1 cellular context compared by ENCODE assay signal in the genomic region with DNA sequence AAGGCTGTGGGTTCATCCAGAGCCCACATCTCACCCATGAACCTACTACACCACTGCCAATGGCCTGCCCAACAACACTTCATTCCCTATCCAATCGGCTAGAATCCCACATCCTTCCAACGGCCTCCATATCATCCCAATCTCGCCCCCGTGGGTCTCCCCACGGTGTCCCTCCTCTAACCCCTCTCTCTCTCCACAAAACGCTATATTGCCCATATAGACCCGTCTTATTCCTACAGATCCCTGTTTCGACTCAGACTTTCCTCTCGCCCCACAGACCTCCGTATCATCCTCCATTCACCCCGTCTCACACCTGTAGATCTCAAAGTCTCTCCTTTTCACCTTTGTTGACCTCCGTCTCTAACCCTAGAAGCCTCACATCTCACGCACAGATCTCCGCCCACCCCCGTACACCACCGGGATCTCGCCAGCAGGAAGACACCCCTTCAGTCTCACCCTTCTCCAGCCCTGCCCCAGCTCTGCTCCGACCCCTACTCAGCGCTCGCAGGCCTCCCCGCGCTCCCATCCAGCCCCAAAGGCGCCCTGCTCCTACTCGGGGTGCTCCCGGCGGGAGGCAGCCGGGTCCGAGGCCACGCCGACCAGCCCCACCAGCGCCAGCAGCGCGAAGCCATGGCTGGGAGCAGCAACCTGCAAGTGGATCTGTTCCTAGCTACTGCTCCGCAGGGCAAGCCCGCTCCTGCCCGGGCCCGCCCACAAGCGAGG.
TF ChIP-seq lines count a peak whose summit lies in the region.

A gene with protein sequence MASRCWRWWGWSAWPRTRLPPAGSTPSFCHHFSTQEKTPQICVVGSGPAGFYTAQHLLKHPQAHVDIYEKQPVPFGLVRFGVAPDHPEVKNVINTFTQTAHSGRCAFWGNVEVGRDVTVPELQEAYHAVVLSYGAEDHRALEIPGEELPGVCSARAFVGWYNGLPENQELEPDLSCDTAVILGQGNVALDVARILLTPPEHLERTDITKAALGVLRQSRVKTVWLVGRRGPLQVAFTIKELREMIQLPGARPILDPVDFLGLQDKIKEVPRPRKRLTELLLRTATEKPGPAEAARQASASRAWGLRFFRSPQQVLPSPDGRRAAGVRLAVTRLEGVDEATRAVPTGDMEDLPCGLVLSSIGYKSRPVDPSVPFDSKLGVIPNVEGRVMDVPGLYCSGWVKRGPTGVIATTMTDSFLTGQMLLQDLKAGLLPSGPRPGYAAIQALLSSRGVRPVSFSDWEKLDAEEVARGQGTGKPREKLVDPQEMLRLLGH (minus strand): TSS at position 682 of the 723 bp plus-strand sequence. CDS start 50 bp downstream, at position 632.

TF ChIP-seq in K562, 482 proteins besides CTCF, POLR2A, EP300 and RAD21 (continued from another document and continues in another):
- TF ChIP-seq, protein P1, sequence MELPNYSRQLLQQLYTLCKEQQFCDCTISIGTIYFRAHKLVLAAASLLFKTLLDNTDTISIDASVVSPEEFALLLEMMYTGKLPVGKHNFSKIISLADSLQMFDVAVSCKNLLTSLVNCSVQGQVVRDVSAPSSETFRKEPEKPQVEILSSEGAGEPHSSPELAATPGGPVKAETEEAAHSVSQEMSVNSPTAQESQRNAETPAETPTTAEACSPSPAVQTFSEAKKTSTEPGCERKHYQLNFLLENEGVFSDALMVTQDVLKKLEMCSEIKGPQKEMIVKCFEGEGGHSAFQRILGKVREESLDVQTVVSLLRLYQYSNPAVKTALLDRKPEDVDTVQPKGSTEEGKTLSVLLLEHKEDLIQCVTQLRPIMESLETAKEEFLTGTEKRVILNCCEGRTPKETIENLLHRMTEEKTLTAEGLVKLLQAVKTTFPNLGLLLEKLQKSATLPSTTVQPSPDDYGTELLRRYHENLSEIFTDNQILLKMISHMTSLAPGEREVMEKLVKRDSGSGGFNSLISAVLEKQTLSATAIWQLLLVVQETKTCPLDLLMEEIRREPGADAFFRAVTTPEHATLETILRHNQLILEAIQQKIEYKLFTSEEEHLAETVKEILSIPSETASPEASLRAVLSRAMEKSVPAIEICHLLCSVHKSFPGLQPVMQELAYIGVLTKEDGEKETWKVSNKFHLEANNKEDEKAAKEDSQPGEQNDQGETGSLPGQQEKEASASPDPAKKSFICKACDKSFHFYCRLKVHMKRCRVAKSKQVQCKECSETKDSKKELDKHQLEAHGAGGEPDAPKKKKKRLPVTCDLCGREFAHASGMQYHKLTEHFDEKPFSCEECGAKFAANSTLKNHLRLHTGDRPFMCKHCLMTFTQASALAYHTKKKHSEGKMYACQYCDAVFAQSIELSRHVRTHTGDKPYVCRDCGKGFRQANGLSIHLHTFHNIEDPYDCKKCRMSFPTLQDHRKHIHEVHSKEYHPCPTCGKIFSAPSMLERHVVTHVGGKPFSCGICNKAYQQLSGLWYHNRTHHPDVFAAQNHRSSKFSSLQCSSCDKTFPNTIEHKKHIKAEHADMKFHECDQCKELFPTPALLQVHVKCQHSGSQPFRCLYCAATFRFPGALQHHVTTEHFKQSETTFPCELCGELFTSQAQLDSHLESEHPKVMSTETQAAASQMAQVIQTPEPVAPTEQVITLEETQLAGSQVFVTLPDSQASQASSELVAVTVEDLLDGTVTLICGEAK (IDR thresholded peaks at IDR 0.05) = peak; percentile 60
- TF ChIP-seq, protein P1 (CRISPR knock-in tag; IDR thresholded peaks at IDR 0.05) = no peak
- TF ChIP-seq, protein P2, sequence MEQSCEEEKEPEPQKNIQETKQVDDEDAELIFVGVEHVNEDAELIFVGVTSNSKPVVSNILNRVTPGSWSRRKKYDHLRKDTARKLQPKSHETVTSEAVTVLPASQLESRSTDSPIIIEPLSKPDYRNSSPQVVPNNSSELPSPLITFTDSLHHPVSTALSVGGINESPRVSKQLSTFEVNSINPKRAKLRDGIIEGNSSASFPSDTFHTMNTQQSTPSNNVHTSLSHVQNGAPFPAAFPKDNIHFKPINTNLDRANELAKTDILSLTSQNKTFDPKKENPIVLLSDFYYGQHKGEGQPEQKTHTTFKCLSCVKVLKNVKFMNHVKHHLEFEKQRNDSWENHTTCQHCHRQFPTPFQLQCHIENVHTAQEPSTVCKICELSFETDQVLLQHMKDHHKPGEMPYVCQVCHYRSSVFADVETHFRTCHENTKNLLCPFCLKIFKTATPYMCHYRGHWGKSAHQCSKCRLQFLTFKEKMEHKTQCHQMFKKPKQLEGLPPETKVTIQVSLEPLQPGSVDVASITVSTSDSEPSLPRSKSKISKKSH (CRISPR knock-in tag; IDR thresholded peaks at IDR 0.05) = no peak
- TF ChIP-seq ZNF75A (CRISPR knock-in tag; IDR thresholded peaks at IDR 0.05) (no peak), KDM5B (IDR thresholded peaks at IDR 0.05; ENCODE audit: insufficient replicate concordance, low read depth, low read length) (peak; percentile 91), BCOR (IDR thresholded peaks at IDR 0.05) (peak; percentile 60; the same call in 1 of the 2 replicates), ZNF253 (CRISPR knock-in tag; conservative IDR thresholded peaks at IDR 0.05) (no peak), NFATC3 (IDR thresholded peaks at IDR 0.05) (no peak), SAFB (IDR thresholded peaks at IDR 0.05; ENCODE audit: borderline replicate concordance, low read depth, low read length) (no peak), NCOA1 (IDR thresholded peaks at IDR 0.05; ENCODE audit: low read depth) (0 out of 2 replicates have a peak, but pooled peaks have one; percentile 39), RBM17 (IDR thresholded peaks at IDR 0.05; ENCODE audit: borderline replicate concordance, low read depth, low read length) (no peak), YY1 (IDR thresholded peaks at IDR 0.05; ENCODE audit: borderline replicate concordance in 1 of 3, control insufficient read depth in 1 of 3, extremely low read depth in 1 of 3, insufficient read depth in 3 of 3, insufficient read length in 1 of 3, insufficient replicate concordance in 2 of 3, low read depth in 1 of 3, low read length in 2 of 3) (peak in 2 of 3 experiments; percentile 34 to 67), ZNF311 (CRISPR knock-in tag; IDR thresholded peaks at IDR 0.05) (no peak), ZNF134 (CRISPR knock-in tag; conservative IDR thresholded peaks at IDR 0.05) (no peak), RFX5 (IDR thresholded peaks at IDR 0.05; ENCODE audit: low read depth, low read length) (no peak), SMARCB1 (IDR thresholded peaks at IDR 0.05; ENCODE audit: insufficient read length, low read depth) (no peak), CHCHD3 (CRISPR knock-in tag; IDR thresholded peaks at IDR 0.05) (no peak), LARP7 (IDR thresholded peaks at IDR 0.05) (no peak), CSDE1 (IDR thresholded peaks at IDR 0.05) (no peak), TAF9B (IDR thresholded peaks at IDR 0.05; ENCODE audit: partially characterized antibody) (no peak), BRD9 (IDR thresholded peaks at IDR 0.05; ENCODE audit: low read depth, partially characterized antibody) (peak; percentile 33), ZNF232 (CRISPR knock-in tag; IDR thresholded peaks at IDR 0.05) (no peak), HLTF (IDR thresholded peaks at IDR 0.05) (0 out of 2 replicates have a peak, but pooled peaks have one; percentile 52), ZC3H11A (IDR thresholded peaks at IDR 0.05; ENCODE audit: low read depth, low read length) (no peak), PTRF (tag; IDR thresholded peaks at IDR 0.05) (no peak), KDM1A (IDR thresholded peaks at IDR 0.05) (no peak), MCM2 (IDR thresholded peaks at IDR 0.05; ENCODE audit: low read depth) (no peak), MCM5 (IDR thresholded peaks at IDR 0.05; ENCODE audit: low read depth) (no peak), PRPF4 (IDR thresholded peaks at IDR 0.05; ENCODE audit: insufficient read depth, low read depth, low read length, poor library complexity, severe bottlenecking) (no peak), SMARCE1 (IDR thresholded peaks at IDR 0.05) (peak; percentile 57; the same call in 1 of the 2 replicates), ZNF551 (CRISPR knock-in tag; IDR thresholded peaks at IDR 0.05) (no peak), FOXA3 (CRISPR knock-in tag; conservative IDR thresholded peaks at IDR 0.05 in 1 of 2, IDR thresholded peaks at IDR 0.05 in 1 of 2) (no peak), ZNF668 (CRISPR knock-in tag; IDR thresholded peaks at IDR 0.05) (no peak), POLR2AphosphoS5 (IDR thresholded peaks at IDR 0.05; ENCODE audit: control insufficient read depth, insufficient read depth, low read depth, low read length) (peak; percentile 76)
- TF ChIP-seq, protein P3, sequence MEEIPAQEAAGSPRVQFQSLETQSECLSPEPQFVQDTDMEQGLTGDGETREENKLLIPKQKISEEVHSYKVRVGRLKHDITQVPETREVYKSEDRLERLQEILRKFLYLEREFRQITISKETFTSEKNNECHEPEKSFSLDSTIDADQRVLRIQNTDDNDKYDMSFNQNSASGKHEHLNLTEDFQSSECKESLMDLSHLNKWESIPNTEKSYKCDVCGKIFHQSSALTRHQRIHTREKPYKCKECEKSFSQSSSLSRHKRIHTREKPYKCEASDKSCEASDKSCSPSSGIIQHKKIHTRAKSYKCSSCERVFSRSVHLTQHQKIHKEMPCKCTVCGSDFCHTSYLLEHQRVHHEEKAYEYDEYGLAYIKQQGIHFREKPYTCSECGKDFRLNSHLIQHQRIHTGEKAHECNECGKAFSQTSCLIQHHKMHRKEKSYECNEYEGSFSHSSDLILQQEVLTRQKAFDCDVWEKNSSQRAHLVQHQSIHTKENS (CRISPR knock-in tag; IDR thresholded peaks at IDR 0.05) = no peak
- TF ChIP-seq, protein P4, sequence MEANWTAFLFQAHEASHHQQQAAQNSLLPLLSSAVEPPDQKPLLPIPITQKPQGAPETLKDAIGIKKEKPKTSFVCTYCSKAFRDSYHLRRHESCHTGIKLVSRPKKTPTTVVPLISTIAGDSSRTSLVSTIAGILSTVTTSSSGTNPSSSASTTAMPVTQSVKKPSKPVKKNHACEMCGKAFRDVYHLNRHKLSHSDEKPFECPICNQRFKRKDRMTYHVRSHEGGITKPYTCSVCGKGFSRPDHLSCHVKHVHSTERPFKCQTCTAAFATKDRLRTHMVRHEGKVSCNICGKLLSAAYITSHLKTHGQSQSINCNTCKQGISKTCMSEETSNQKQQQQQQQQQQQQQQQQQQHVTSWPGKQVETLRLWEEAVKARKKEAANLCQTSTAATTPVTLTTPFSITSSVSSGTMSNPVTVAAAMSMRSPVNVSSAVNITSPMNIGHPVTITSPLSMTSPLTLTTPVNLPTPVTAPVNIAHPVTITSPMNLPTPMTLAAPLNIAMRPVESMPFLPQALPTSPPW (CRISPR knock-in tag; IDR thresholded peaks at IDR 0.05) = 0 out of 2 replicates have a peak, but pooled peaks have one; percentile 2
- TF ChIP-seq, protein P5, sequence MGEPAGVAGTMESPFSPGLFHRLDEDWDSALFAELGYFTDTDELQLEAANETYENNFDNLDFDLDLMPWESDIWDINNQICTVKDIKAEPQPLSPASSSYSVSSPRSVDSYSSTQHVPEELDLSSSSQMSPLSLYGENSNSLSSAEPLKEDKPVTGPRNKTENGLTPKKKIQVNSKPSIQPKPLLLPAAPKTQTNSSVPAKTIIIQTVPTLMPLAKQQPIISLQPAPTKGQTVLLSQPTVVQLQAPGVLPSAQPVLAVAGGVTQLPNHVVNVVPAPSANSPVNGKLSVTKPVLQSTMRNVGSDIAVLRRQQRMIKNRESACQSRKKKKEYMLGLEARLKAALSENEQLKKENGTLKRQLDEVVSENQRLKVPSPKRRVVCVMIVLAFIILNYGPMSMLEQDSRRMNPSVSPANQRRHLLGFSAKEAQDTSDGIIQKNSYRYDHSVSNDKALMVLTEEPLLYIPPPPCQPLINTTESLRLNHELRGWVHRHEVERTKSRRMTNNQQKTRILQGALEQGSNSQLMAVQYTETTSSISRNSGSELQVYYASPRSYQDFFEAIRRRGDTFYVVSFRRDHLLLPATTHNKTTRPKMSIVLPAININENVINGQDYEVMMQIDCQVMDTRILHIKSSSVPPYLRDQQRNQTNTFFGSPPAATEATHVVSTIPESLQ (CRISPR knock-in tag; IDR thresholded peaks at IDR 0.05) = peak; percentile 83; the same call in 1 of the 2 replicates
- TF ChIP-seq, protein P6, sequence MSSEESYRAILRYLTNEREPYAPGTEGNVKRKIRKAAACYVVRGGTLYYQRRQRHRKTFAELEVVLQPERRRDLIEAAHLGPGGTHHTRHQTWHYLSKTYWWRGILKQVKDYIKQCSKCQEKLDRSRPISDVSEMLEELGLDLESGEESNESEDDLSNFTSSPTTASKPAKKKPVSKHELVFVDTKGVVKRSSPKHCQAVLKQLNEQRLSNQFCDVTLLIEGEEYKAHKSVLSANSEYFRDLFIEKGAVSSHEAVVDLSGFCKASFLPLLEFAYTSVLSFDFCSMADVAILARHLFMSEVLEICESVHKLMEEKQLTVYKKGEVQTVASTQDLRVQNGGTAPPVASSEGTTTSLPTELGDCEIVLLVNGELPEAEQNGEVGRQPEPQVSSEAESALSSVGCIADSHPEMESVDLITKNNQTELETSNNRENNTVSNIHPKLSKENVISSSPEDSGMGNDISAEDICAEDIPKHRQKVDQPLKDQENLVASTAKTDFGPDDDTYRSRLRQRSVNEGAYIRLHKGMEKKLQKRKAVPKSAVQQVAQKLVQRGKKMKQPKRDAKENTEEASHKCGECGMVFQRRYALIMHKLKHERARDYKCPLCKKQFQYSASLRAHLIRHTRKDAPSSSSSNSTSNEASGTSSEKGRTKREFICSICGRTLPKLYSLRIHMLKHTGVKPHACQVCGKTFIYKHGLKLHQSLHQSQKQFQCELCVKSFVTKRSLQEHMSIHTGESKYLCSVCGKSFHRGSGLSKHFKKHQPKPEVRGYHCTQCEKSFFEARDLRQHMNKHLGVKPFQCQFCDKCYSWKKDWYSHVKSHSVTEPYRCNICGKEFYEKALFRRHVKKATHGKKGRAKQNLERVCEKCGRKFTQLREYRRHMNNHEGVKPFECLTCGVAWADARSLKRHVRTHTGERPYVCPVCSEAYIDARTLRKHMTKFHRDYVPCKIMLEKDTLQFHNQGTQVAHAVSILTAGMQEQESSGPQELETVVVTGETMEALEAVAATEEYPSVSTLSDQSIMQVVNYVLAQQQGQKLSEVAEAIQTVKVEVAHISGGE (CRISPR knock-in tag; IDR thresholded peaks at IDR 0.05) = no peak; a peak in 1 of 6 replicates
